In genomic region chr16:80466024-80466986, GRCh38 we compare ENCODE assay signal across 8 cellular contexts.
A peak's percentile ranks its signal among the peaks of the same experiment; 100 is the strongest.
DNase-seq lines count a peak whose midpoint lies in the region; ATAC-seq and TF ChIP-seq lines count a peak whose summit lies in the region.

No MANE protein-coding gene starts in this region.

- intact Hi-C loops in left ventricle myocardium superior (cut with micrococcal nuclease), result no loop called here

- no peaks in the 10 kb centered on the region for H3F3A ChIP-seq in SU-DHL-6 (ENCODE audit: insufficient read depth)

- H3K9me2 ChIP-seq in SU-DHL-6 (replicated peaks; ENCODE audit: insufficient read depth, low read length), result no peaks in the 10 kb centered on the region

- H3K4me3 ChIP-seq in DND-41 (ENCODE audit: low read depth in 1 of 2, low read length in 2 of 2) (no peak overlapping the region), KMS-11 (IDR thresholded peaks at IDR 0.05; ENCODE audit: insufficient read depth, low read depth, low read length) (no peak overlapping the region), SU-DHL-6 (ENCODE audit: insufficient read depth, low read length, poor library complexity, severe bottlenecking) (no peak overlapping the region)

- H3K9me3 ChIP-seq in DND-41 (ENCODE audit: insufficient read depth, low read length, severe bottlenecking), result no peaks in the 10 kb centered on the region
- H3K9me3 ChIP-seq in SU-DHL-6 (ENCODE audit: insufficient read depth, low read length), result no peaks in the 10 kb centered on the region

- H4K20me1 ChIP-seq in DND-41 (ENCODE audit: insufficient read depth, low read length) (no peaks in the 10 kb centered on the region), KMS-11 (ENCODE audit: insufficient read depth) (no peaks in the 10 kb centered on the region), SU-DHL-6 (ENCODE audit: low read depth, low read length) (no peaks in the 10 kb centered on the region)

- no peaks in the 10 kb centered on the region for H3K36me3 ChIP-seq in DND-41 (ENCODE audit: insufficient read depth, low read length)
- H3K36me3 ChIP-seq in KMS-11 (ENCODE audit: insufficient read depth), result no peaks in the 10 kb centered on the region
- H3K36me3 ChIP-seq in SU-DHL-6 (ENCODE audit: low read length), result no peaks in the 10 kb centered on the region

- H3K27me3 Mint-ChIP-seq in activated naive CD8-positive, alpha-beta T cell treated with anti-CD3 and anti-CD28 coated beads, Interleukin-2, amount 50 U/mL, for 24 hours, result peaks cover 6% of the 10 kb centered on the region

- no peak overlapping the region for H3K27ac Mint-ChIP-seq in activated naive CD8-positive, alpha-beta T cell treated with anti-CD3 and anti-CD28 coated beads, Interleukin-2, amount 50 U/mL, for 24 hours

- H3K27me3 ChIP-seq in DND-41 (ENCODE audit: insufficient read depth, low read length, poor library complexity), result peaks cover 12% of the 10 kb centered on the region
- no peaks in the 10 kb centered on the region for H3K27me3 ChIP-seq in KMS-11 (ENCODE audit: insufficient read depth, low read depth)
- H3K27me3 ChIP-seq in SU-DHL-6 (ENCODE audit: low read length), result no peaks in the 10 kb centered on the region

- peak; percentile 90 for TF ChIP-seq CTCF in DND-41 (IDR thresholded peaks at IDR 0.05; ENCODE audit: borderline replicate concordance, extremely low read depth, low read length, poor library complexity, severe bottlenecking)
- peak; percentile 99 for TF ChIP-seq CTCF in KMS-11 (conservative IDR thresholded peaks at IDR 0.05; ENCODE audit: low read depth, low read length)
- TF ChIP-seq CTCF in SU-DHL-6 (IDR thresholded peaks at IDR 0.05; ENCODE audit: insufficient read depth, low read length, poor library complexity, severe bottlenecking), result peak; percentile 87

- no peak overlapping the region for H2AFZ ChIP-seq in DND-41 (ENCODE audit: low read depth, low read length)
- peak overlapping the region; percentile 19; the same call in 1 of the 2 replicates for H2AFZ ChIP-seq in KMS-11 (ENCODE audit: low read depth)
- H2AFZ ChIP-seq in SU-DHL-6 (ENCODE audit: low read depth, low read length, severe bottlenecking), result no peak overlapping the region

- H3K79me2 ChIP-seq in DND-41 (ENCODE audit: insufficient read depth, low read length) (no peaks in the 10 kb centered on the region), KMS-11 (ENCODE audit: insufficient read depth, low read depth) (no peaks in the 10 kb centered on the region), SU-DHL-6 (ENCODE audit: insufficient read depth, low read length) (no peaks in the 10 kb centered on the region)

- H3K4me2 ChIP-seq in DND-41 (ENCODE audit: insufficient read depth, low read length) (no peak overlapping the region), KMS-11 (peak overlapping the region; percentile 5), SU-DHL-6 (ENCODE audit: low read depth, low read length, poor library complexity, severe bottlenecking) (no peak overlapping the region)

- peak; percentile 62 for DNase-seq in DND-41
- peak; percentile 66 for DNase-seq in activated naive CD8-positive, alpha-beta T cell treated with anti-CD3 and anti-CD28 coated beads, Interleukin-2, amount 50 U/mL, for 24 hours
- peak; percentile 47 for DNase-seq in left ventricle myocardium superior
- DNase-seq in pulmonary artery endothelial cell (ENCODE audit: low read depth, low spot score), result peak; percentile 7

- H3K4me3 Mint-ChIP-seq in activated naive CD8-positive, alpha-beta T cell treated with anti-CD3 and anti-CD28 coated beads, Interleukin-2, amount 50 U/mL, for 24 hours, result no peak overlapping the region

- ATAC-seq in DND-41 (ENCODE audit: insufficient read depth, low read depth) (peak; percentile 84), GM21717 (IDR thresholded peaks at IDR 0.05; ENCODE audit: unreplicated experiment) (peak; percentile 73), left ventricle myocardium superior (peak; percentile 62), HG03196 (IDR thresholded peaks at IDR 0.05; ENCODE audit: unreplicated experiment) (no peak)
- peak; percentile 79 for ATAC-seq in activated naive CD8-positive, alpha-beta T cell treated with anti-CD3 and anti-CD28 coated beads, Interleukin-2, amount 50 U/mL, for 24 hours

- H3K4me1 ChIP-seq in DND-41 (ENCODE audit: insufficient read depth, low read length) (no peaks in the 10 kb centered on the region), KMS-11 (ENCODE audit: low read depth, poor library complexity, severe bottlenecking) (peaks cover 12% of the 10 kb centered on the region)

- H3K9ac ChIP-seq in DND-41 (ENCODE audit: low read depth, low read length), result no peak overlapping the region
- H3K9ac ChIP-seq in KMS-11, result no peak overlapping the region
- no peak overlapping the region for H3K9ac ChIP-seq in SU-DHL-6 (ENCODE audit: low read length)

- no peaks in the 10 kb centered on the region for H3K36me3 Mint-ChIP-seq in activated naive CD8-positive, alpha-beta T cell treated with anti-CD3 and anti-CD28 coated beads, Interleukin-2, amount 50 U/mL, for 24 hours (ENCODE audit: low read depth)

- no peaks in the 10 kb centered on the region for H3K9me3 Mint-ChIP-seq in activated naive CD8-positive, alpha-beta T cell treated with anti-CD3 and anti-CD28 coated beads, Interleukin-2, amount 50 U/mL, for 24 hours

- no peak overlapping the region for H3K27ac ChIP-seq in DND-41 (ENCODE audit: low read length)
- H3K27ac ChIP-seq in KMS-11, result no peak overlapping the region
- H3K27ac ChIP-seq in SU-DHL-6 (ENCODE audit: low read depth, low read length), result no peak overlapping the region

- H3K4me1 Mint-ChIP-seq in activated naive CD8-positive, alpha-beta T cell treated with anti-CD3 and anti-CD28 coated beads, Interleukin-2, amount 50 U/mL, for 24 hours, result no peaks in the 10 kb centered on the region

Comparison
In these comparisons a context has a peak if more than half of its experiments do, and no peak if none do; other contexts are left out.
1. DNase-seq: peak in every context shown above with its lines; median percentile 66 in activated naive CD8-positive, alpha-beta T cell treated with anti-CD3 and anti-CD28 coated beads, Interleukin-2, amount 50 U/mL, for 24 hours; 62 in DND-41; 47 in left ventricle myocardium superior; 7 in pulmonary artery endothelial cell.